1 cellular context compared by ENCODE assay signal in the genomic region with DNA sequence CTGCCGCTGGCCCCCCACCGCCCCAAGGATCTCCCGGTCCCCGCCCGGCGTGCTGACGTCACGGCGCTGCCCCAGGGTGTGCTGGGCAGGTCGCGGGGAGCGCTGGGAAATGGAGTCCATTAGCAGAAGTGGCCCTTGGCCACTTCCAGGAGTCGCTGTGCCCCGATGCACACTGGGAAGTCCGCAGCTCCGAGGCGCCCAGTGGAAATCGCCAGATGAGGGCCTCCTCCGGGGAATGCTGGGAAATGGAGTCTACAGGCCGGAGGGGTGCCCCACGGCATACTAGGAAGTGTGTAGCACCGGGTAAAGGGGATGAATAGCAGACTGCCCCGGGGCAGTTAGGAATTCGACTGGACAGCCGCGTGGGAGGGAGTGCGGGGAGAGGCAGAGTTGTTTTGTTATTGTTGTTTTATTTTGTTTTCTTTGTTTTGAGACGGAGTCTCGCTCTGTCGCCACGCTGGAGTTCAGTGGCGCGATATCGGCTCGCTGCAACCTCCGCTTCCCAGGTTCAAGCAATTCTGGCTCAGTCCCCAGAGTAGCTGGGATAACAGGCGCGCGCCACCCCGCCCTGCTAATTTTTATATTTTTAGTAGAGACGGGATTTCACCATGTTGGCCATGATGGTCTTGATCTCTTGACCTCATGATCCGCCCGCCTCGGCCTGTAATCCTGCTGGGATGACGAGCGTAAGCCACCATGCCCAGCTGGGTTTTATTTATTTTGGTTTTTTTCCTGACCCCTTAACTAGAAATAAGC.
A peak's percentile ranks its signal among the peaks of the same experiment; 100 is the strongest.
TF ChIP-seq lines count a peak whose summit lies in the region.

A gene (minus strand): TSS at position 2 of the 756 bp plus-strand sequence. CDS start 94 bp downstream, outside the sequence.

TF ChIP-seq in K562, 482 proteins besides CTCF, POLR2A, EP300 and RAD21 (continued from another document and continues in another):
- TF ChIP-seq, protein P1, sequence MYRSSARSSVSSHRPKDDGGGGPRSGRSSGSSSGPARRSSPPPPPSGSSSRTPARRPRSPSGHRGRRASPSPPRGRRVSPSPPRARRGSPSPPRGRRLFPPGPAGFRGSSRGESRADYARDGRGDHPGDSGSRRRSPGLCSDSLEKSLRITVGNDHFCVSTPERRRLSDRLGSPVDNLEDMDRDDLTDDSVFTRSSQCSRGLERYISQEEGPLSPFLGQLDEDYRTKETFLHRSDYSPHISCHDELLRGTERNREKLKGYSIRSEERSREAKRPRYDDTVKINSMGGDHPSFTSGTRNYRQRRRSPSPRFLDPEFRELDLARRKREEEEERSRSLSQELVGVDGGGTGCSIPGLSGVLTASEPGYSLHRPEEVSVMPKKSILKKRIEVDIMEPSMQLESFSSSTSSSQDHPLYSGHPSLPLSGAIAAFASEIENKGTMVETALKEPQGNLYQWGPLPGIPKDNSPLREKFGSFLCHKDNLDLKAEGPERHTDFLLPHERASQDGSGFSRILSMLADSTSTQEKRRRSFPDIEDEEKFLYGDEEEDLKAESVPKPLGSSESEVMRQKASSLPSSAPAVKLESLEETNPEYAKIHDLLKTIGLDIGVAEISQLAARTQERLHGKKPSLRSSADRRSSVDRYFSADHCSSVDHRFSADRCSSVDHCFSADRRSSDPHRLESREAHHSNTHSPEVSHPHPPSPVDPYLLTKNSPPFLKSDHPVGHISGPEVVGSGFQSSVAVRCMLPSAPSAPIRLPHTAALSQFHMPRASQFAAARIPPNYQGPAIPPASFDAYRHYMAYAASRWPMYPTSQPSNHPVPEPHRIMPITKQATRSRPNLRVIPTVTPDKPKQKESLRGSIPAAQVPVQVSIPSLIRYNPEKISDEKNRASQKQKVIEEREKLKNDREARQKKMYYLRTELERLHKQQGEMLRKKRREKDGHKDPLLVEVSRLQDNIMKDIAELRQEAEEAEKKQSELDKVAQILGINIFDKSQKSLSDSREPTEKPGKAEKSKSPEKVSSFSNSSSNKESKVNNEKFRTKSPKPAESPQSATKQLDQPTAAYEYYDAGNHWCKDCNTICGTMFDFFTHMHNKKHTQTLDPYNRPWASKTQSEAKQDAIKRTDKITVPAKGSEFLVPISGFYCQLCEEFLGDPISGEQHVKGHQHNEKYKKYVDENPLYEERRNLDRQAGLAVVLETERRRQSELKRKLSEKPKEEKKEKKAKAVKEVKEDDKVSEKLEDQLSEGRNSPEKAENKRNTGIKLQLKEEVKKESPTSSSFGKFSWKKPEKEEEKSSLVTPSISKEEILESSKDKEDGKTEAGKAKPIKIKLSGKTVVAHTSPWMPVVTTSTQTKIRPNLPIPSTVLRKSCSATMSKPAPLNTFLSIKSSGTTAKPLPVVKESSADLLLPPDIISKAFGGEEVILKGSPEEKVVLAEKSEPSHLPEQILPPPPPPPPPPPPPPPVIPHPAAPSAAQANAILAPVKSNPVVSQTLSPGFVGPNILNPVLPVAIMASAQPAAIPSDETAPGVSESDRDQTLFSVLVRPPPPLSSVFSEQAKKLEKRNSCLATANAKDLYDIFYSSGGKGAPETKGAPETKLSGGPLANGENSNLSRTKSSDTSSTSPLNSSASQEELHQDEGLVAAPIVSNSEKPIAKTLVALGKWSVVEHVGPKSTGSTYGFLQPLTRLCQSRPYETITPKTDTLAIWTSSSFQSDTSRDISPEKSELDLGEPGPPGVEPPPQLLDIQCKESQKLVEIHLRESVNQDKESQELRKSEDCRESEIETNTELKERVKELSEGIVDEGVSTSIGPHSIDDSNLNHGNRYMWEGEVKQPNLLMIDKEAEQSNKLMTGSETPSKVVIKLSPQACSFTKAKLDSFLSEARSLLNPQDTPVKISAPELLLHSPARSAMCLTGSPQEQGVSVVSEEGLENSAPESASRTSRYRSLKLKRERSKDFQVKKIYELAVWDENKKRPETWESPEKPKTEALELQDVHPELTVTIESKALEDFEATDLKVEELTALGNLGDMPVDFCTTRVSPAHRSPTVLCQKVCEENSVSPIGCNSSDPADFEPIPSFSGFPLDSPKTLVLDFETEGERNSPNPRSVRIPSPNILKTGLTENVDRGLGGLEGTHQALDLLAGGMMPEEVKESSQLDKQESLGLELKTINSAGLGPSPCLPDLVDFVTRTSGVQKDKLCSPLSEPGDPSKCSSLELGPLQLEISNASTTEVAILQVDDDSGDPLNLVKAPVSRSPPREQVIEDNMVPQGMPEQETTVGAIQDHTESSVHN (IDR thresholded peaks at IDR 0.05; ENCODE audit: borderline replicate concordance in 1 of 2, low read depth in 1 of 2) = no peak
- TF ChIP-seq ZNF766 (CRISPR knock-in tag; conservative IDR thresholded peaks at IDR 0.05) (peak; percentile 97), ATF1 (CRISPR knock-in tag; IDR thresholded peaks at IDR 0.05) (peak; percentile 78), ATF1 (tag; IDR thresholded peaks at IDR 0.05) (peak; percentile 92), ZC3H8 (IDR thresholded peaks at IDR 0.05) (no peak), ZBTB1 (CRISPR knock-in tag; IDR thresholded peaks at IDR 0.05; ENCODE audit: borderline replicate concordance, low read depth) (no peak), PHB (CRISPR knock-in tag; IDR thresholded peaks at IDR 0.05) (no peak), ELF2 (CRISPR knock-in tag; IDR thresholded peaks at IDR 0.05) (peak; percentile 78; the same call in 1 of the 2 replicates), DIDO1 (tag; IDR thresholded peaks at IDR 0.05; ENCODE audit: low read depth) (peak; percentile 77), EP400 (IDR thresholded peaks at IDR 0.05) (peak; percentile 80), TCF3 (CRISPR knock-in tag; IDR thresholded peaks at IDR 0.05) (no peak), ASH1L (IDR thresholded peaks at IDR 0.05; ENCODE audit: borderline replicate concordance, low read depth, partially characterized antibody) (no peak), ZSCAN32 (CRISPR knock-in tag; IDR thresholded peaks at IDR 0.05) (no peak), SRF (CRISPR knock-in tag; IDR thresholded peaks at IDR 0.05) (no peak; a peak in 2 of 4 replicates), TEAD1 (CRISPR knock-in tag; IDR thresholded peaks at IDR 0.05) (peak; percentile 19 to 55; a peak in 1 of 4 replicates), DPF2 (IDR thresholded peaks at IDR 0.05) (peak; percentile 41), SAFB (IDR thresholded peaks at IDR 0.05; ENCODE audit: borderline replicate concordance, low read depth, low read length) (no peak), KAT7 (CRISPR knock-in tag; IDR thresholded peaks at IDR 0.05; ENCODE audit: borderline replicate concordance) (no peak)
- TF ChIP-seq, protein P2, sequence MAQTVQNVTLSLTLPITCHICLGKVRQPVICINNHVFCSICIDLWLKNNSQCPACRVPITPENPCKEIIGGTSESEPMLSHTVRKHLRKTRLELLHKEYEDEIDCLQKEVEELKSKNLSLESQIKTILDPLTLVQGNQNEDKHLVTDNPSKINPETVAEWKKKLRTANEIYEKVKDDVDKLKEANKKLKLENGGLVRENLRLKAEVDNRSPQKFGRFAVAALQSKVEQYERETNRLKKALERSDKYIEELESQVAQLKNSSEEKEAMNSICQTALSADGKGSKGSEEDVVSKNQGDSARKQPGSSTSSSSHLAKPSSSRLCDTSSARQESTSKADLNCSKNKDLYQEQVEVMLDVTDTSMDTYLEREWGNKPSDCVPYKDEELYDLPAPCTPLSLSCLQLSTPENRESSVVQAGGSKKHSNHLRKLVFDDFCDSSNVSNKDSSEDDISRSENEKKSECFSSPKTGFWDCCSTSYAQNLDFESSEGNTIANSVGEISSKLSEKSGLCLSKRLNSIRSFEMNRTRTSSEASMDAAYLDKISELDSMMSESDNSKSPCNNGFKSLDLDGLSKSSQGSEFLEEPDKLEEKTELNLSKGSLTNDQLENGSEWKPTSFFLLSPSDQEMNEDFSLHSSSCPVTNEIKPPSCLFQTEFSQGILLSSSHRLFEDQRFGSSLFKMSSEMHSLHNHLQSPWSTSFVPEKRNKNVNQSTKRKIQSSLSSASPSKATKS (CRISPR knock-in tag; IDR thresholded peaks at IDR 0.05) = no peak
- TF ChIP-seq, protein P3, sequence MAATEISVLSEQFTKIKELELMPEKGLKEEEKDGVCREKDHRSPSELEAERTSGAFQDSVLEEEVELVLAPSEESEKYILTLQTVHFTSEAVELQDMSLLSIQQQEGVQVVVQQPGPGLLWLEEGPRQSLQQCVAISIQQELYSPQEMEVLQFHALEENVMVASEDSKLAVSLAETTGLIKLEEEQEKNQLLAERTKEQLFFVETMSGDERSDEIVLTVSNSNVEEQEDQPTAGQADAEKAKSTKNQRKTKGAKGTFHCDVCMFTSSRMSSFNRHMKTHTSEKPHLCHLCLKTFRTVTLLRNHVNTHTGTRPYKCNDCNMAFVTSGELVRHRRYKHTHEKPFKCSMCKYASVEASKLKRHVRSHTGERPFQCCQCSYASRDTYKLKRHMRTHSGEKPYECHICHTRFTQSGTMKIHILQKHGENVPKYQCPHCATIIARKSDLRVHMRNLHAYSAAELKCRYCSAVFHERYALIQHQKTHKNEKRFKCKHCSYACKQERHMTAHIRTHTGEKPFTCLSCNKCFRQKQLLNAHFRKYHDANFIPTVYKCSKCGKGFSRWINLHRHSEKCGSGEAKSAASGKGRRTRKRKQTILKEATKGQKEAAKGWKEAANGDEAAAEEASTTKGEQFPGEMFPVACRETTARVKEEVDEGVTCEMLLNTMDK (IDR thresholded peaks at IDR 0.05; ENCODE audit: borderline replicate concordance, insufficient read depth, low read depth, low read length, poor library complexity, severe bottlenecking) = no peak
- TF ChIP-seq, protein P4, sequence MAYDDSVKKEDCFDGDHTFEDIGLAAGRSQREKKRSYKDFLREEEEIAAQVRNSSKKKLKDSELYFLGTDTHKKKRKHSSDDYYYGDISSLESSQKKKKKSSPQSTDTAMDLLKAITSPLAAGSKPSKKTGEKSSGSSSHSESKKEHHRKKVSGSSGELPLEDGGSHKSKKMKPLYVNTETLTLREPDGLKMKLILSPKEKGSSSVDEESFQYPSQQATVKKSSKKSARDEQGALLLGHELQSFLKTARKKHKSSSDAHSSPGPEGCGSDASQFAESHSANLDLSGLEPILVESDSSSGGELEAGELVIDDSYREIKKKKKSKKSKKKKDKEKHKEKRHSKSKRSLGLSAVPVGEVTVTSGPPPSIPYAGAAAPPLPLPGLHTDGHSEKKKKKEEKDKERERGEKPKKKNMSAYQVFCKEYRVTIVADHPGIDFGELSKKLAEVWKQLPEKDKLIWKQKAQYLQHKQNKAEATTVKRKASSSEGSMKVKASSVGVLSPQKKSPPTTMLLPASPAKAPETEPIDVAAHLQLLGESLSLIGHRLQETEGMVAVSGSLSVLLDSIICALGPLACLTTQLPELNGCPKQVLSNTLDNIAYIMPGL (CRISPR knock-in tag; IDR thresholded peaks at IDR 0.05) = no peak
- TF ChIP-seq, protein P5, sequence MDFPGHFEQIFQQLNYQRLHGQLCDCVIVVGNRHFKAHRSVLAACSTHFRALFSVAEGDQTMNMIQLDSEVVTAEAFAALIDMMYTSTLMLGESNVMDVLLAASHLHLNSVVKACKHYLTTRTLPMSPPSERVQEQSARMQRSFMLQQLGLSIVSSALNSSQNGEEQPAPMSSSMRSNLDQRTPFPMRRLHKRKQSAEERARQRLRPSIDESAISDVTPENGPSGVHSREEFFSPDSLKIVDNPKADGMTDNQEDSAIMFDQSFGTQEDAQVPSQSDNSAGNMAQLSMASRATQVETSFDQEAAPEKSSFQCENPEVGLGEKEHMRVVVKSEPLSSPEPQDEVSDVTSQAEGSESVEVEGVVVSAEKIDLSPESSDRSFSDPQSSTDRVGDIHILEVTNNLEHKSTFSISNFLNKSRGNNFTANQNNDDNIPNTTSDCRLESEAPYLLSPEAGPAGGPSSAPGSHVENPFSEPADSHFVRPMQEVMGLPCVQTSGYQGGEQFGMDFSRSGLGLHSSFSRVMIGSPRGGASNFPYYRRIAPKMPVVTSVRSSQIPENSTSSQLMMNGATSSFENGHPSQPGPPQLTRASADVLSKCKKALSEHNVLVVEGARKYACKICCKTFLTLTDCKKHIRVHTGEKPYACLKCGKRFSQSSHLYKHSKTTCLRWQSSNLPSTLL (IDR thresholded peaks at IDR 0.05) = no peak
- TF ChIP-seq, protein P6, sequence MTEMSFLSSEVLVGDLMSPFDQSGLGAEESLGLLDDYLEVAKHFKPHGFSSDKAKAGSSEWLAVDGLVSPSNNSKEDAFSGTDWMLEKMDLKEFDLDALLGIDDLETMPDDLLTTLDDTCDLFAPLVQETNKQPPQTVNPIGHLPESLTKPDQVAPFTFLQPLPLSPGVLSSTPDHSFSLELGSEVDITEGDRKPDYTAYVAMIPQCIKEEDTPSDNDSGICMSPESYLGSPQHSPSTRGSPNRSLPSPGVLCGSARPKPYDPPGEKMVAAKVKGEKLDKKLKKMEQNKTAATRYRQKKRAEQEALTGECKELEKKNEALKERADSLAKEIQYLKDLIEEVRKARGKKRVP (CRISPR knock-in tag; IDR thresholded peaks at IDR 0.05) = no peak
- TF ChIP-seq, protein P7, sequence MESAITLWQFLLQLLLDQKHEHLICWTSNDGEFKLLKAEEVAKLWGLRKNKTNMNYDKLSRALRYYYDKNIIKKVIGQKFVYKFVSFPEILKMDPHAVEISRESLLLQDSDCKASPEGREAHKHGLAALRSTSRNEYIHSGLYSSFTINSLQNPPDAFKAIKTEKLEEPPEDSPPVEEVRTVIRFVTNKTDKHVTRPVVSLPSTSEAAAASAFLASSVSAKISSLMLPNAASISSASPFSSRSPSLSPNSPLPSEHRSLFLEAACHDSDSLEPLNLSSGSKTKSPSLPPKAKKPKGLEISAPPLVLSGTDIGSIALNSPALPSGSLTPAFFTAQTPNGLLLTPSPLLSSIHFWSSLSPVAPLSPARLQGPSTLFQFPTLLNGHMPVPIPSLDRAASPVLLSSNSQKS (CRISPR knock-in tag; IDR thresholded peaks at IDR 0.05) = no peak
- TF ChIP-seq, protein P8, sequence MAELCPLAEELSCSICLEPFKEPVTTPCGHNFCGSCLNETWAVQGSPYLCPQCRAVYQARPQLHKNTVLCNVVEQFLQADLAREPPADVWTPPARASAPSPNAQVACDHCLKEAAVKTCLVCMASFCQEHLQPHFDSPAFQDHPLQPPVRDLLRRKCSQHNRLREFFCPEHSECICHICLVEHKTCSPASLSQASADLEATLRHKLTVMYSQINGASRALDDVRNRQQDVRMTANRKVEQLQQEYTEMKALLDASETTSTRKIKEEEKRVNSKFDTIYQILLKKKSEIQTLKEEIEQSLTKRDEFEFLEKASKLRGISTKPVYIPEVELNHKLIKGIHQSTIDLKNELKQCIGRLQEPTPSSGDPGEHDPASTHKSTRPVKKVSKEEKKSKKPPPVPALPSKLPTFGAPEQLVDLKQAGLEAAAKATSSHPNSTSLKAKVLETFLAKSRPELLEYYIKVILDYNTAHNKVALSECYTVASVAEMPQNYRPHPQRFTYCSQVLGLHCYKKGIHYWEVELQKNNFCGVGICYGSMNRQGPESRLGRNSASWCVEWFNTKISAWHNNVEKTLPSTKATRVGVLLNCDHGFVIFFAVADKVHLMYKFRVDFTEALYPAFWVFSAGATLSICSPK (IDR thresholded peaks at IDR 0.05; ENCODE audit: borderline replicate concordance) = no peak
- TF ChIP-seq, protein P9, sequence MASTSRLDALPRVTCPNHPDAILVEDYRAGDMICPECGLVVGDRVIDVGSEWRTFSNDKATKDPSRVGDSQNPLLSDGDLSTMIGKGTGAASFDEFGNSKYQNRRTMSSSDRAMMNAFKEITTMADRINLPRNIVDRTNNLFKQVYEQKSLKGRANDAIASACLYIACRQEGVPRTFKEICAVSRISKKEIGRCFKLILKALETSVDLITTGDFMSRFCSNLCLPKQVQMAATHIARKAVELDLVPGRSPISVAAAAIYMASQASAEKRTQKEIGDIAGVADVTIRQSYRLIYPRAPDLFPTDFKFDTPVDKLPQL (IDR thresholded peaks at IDR 0.05; ENCODE audit: extremely low read depth, insufficient read length) = no peak
- TF ChIP-seq, protein P10, sequence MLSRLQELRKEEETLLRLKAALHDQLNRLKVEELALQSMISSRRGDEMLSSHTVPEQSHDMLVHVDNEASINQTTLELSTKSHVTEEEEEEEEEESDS (CRISPR knock-in tag; IDR thresholded peaks at IDR 0.05) = no peak
